Comparison of ENCODE assay signal across 8 cellular contexts in the genomic region with DNA sequence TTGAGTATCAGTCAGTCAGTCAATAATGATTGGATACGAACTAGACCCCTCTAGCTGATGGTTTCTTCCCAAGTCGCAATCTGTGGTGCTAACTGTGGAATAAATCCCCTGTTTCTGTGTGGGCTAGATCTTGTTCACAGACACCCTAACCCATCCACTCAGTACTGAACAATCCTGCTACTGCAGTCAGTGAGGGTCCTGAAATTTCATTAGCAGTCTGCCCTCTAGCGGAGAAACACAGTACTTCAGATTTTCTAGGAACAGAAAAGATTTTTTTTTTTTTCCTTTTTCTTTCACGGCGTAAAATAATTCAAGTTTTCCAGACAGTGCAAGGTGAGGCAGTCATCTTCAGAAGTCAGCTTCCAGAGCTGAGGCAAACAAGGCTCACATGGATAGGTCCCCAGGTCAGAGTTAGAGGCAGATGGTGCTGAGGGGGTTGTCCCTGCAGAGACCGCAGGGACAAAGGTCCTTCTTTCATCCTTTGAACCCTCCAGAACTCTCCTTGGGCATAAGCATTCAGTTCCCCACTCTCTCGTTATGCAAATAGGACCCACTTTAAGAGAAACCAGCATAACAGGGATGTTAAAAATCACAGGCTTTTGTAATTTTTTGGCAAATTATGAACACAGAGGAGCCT.
A peak's percentile ranks its signal among the peaks of the same experiment; 100 is the strongest.
DNase-seq lines count a peak whose midpoint lies in the region; ATAC-seq and TF ChIP-seq lines count a peak whose summit lies in the region.

No MANE protein-coding gene starts in this region.

- H3K27ac ChIP-seq in liver (ENCODE audit: low read depth in 1 of 2, low read length in 2 of 2) = no peak overlapping the region

- ATAC-seq in HG03025 (IDR thresholded peaks at IDR 0.05; ENCODE audit: low FRiP score, unreplicated experiment) = no peak

- H3K9me3 ChIP-seq in liver (ENCODE audit: control insufficient read depth in 4 of 4, low read length in 3 of 4) = no peaks in the 10 kb centered on the region

- H3K27me3 ChIP-seq in GM06990 (replicated peaks; ENCODE audit: control insufficient read depth, insufficient read depth, low read length) = no peaks in the 10 kb centered on the region; the same call in none of the 2 replicates
- H3K27me3 ChIP-seq in liver (ENCODE audit: control insufficient read depth in 4 of 4, insufficient read depth in 4 of 4, low read length in 3 of 4) = no peaks in the 10 kb centered on the region

- H3K4me3 ChIP-seq in AG09309 (ENCODE audit: control insufficient read depth, low read depth, low read length) = no peak overlapping the region
- H3K4me3 ChIP-seq in GM06990 (replicated peaks; ENCODE audit: low read depth, low read length) = no peak overlapping the region
- H3K4me3 ChIP-seq in liver (ENCODE audit: low read depth in 1 of 3, low read length in 3 of 3) = no peak overlapping the region

- TF ChIP-seq RAD21 in liver (IDR thresholded peaks at IDR 0.05) = peak; percentile 76 to 80

- H3K36me3 ChIP-seq in GM06990 (ENCODE audit: control insufficient read depth, insufficient read depth, low read length) (no peaks in the 10 kb centered on the region), liver (ENCODE audit: control insufficient read depth in 4 of 4, insufficient read depth in 3 of 4, low read depth in 1 of 4, low read length in 3 of 4) (no peaks in the 10 kb centered on the region)

- H3K9ac ChIP-seq in liver (ENCODE audit: low read depth in 1 of 2, low read length in 2 of 2) = no peak overlapping the region

- peak; percentile 67 for TF ChIP-seq CTCF in AG09309 (IDR thresholded peaks at IDR 0.05; ENCODE audit: control insufficient read depth, insufficient read depth, low read depth, low read length, missing control alignments)
- TF ChIP-seq CTCF in GM06990 (IDR thresholded peaks at IDR 0.05; ENCODE audit: insufficient read depth, low read length, poor library complexity, severe bottlenecking) = peak; percentile 77
- TF ChIP-seq CTCF in liver (IDR thresholded peaks at IDR 0.05; ENCODE audit: low read depth, low read length, missing input control) = peak; percentile 72

- H3K4me1 ChIP-seq in liver (ENCODE audit: control insufficient read depth in 4 of 4, insufficient read depth in 4 of 4, low read length in 3 of 4) = peaks cover 0 to 8% (median 2%) of the 10 kb centered on the region in 4 donors

- 28% methylated on average over 7 of the region's 7 CpGs for WGBS in liver

- DNase-seq in AG09309 (ENCODE audit: low read depth) = no peak
- no peak for DNase-seq in GM06990 (ENCODE audit: extremely low read depth, insufficient read length)
- peak; percentile 53 for DNase-seq in NCI-H69 (lab: John Stamatoyannopoulos, UW)
- DNase-seq in cerebellar cortex (ENCODE audit: low spot score) = peak; percentile 54
- DNase-seq in stimulated activated naive CD4-positive, alpha-beta T cell treated with Interleukin-2 at 50 U/mL for 16 hours (lab: John Stamatoyannopoulos, UW) = no peak
- DNase-seq in activated effector memory CD4-positive, alpha-beta T cell treated with anti-CD3 and anti-CD28 coated beads, Interleukin-2, amount 50 U/mL, for 16 hours = no peak

TF ChIP-seq in liver, 16 proteins besides CTCF, POLR2A, EP300 and RAD21:
- TF ChIP-seq, protein P1, sequence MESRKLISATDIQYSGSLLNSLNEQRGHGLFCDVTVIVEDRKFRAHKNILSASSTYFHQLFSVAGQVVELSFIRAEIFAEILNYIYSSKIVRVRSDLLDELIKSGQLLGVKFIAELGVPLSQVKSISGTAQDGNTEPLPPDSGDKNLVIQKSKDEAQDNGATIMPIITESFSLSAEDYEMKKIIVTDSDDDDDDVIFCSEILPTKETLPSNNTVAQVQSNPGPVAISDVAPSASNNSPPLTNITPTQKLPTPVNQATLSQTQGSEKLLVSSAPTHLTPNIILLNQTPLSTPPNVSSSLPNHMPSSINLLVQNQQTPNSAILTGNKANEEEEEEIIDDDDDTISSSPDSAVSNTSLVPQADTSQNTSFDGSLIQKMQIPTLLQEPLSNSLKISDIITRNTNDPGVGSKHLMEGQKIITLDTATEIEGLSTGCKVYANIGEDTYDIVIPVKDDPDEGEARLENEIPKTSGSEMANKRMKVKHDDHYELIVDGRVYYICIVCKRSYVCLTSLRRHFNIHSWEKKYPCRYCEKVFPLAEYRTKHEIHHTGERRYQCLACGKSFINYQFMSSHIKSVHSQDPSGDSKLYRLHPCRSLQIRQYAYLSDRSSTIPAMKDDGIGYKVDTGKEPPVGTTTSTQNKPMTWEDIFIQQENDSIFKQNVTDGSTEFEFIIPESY (IDR thresholded peaks at IDR 0.05) = no peak
- TF ChIP-seq HNF4A (conservative IDR thresholded peaks at IDR 0.05) (peak; percentile 71 to 77), SP1 (IDR thresholded peaks at IDR 0.05) (peak; percentile 12), JUND (IDR thresholded peaks at IDR 0.05) (no peak), RXRA (IDR thresholded peaks at IDR 0.05) (peak in 1 of 2 donors; percentile 38), EGR1 (IDR thresholded peaks at IDR 0.05; ENCODE audit: low read depth in 2 of 2) (no peak), HNF4G (IDR thresholded peaks at IDR 0.05) (peak; percentile 44)
- TF ChIP-seq, protein P2, sequence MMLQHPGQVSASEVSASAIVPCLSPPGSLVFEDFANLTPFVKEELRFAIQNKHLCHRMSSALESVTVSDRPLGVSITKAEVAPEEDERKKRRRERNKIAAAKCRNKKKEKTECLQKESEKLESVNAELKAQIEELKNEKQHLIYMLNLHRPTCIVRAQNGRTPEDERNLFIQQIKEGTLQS (IDR thresholded peaks at IDR 0.05) = no peak
TF ChIP-seq in liver: peak in this region for 4.

Comparison
In these comparisons a context has a peak if more than half of its experiments do, and no peak if none do; other contexts are left out.
1. DNase-seq: peak in NCI-H69 (single experiment) and cerebellar cortex (single experiment); none in AG09309 (single experiment), GM06990 (single experiment), stimulated activated naive CD4-positive, alpha-beta T cell treated with Interleukin-2 at 50 U/mL for 16 hours (single experiment) and activated effector memory CD4-positive, alpha-beta T cell treated with anti-CD3 and anti-CD28 coated beads, Interleukin-2, amount 50 U/mL, for 16 hours (single experiment).
2. Peak in every context shown above with its lines, with median percentiles within 50 percentile points of each other: CTCF ChIP-seq.